Comparison of ENCODE assay signal across 25 cellular contexts in genomic region chr7:121126201-121126600, GRCh38.
"Had no signal": no experiment of that assay in that cellular context is flagged by ENCODE, and none has a peak within 500 bp of the region (broad histone marks: within the 10 kb centered on the region; RNA-seq: fewer than 3 reads in every experiment).

No MANE protein-coding gene starts in this region.

- H3K4me1 ChIP-seq: parathyroid adenoma, psoas muscle, sigmoid colon, stomach, thyroid gland, tibial nerve, upper lobe of left lung had no signal

- H3K9me3 ChIP-seq: neutrophil, psoas muscle, right lobe of liver, sigmoid colon, stomach, thoracic aorta, thyroid gland, tibial nerve, upper lobe of left lung had no signal

- H3K36me3 ChIP-seq: neutrophil, thyroid gland had no signal

- H3K27ac ChIP-seq: neutrophil, parathyroid adenoma, psoas muscle, right lobe of liver, sigmoid colon, stomach, thoracic aorta, thyroid gland, tibial nerve, upper lobe of left lung had no signal

- H2AFZ ChIP-seq: parathyroid adenoma had no signal

- FAIRE-seq: urothelium cell line had no signal

- H3K4me3 ChIP-seq: psoas muscle, right lobe of liver, sigmoid colon, stomach, thoracic aorta, thyroid gland, tibial nerve, upper lobe of left lung had no signal

- H3K9ac ChIP-seq: parathyroid adenoma had no signal

- H3K79me2 ChIP-seq: parathyroid adenoma had no signal

- H3K27me3 ChIP-seq: neutrophil, right lobe of liver, sigmoid colon, stomach, thyroid gland, tibial nerve, upper lobe of left lung had no signal

- ATAC-seq: naive thymus-derived CD8-positive, alpha-beta T cell; natural killer cell treated with Interleukin-12 subunit alpha and Interleukin-12 subunit beta and Interleukin-15 and Interleukin-18, amount 100 ng/mL, for 72 hours; psoas muscle; right cardiac atrium; stimulated activated effector memory CD8-positive, alpha-beta T cell treated with anti-CD3 and anti-CD28 coated beads, Interleukin-12 subunit alpha, Interleukin-12 subunit beta, amount 100 ng/mL, for 72 hours; stimulated activated naive B cell treated with anti-CD40 and anti-IgM and Interleukin-4, amounts not matched to agents 10 μg/mL and 1 μg/mL and 100 μg/mL, for 72 hours had no signal

- DNase-seq: naive thymus-derived CD8-positive, alpha-beta T cell; nephron progenitor cell; nucleus accumbens; posterior cingulate gyrus; psoas muscle; right cardiac atrium; right lobe of liver; sigmoid colon; stimulated activated CD4-positive, alpha-beta T cell treated with anti-CD3 and anti-CD28 coated beads, Interleukin-15, amount 100 ng/mL, for 24 hours; stimulated activated CD4-positive, alpha-beta T cell treated with anti-CD3 and anti-CD28 coated beads, Interleukin-2, amount 100 ng/mL, for 24 hours; stimulated activated CD4-positive, alpha-beta T cell treated with anti-CD3 and anti-CD28 coated beads, Interleukin-2, amount 100 ng/mL, for 48 hours; stimulated activated CD4-positive, alpha-beta T cell treated with anti-CD3 and anti-CD28 coated beads, Interleukin-4, amount 100 ng/mL, for 24 hours; stimulated activated naive B cell treated with anti-CD40 and anti-IgM and Interleukin-4, amounts not matched to agents 10 μg/mL and 1 μg/mL and 100 μg/mL, for 72 hours; stimulated activated naive CD4-positive, alpha-beta T cell treated with Interleukin-2 at 50 U/mL for 16 hours; stomach; thyroid gland; trophoblast cell; upper lobe of left lung had no signal
